ENCODE assay signal across 1 cellular context in the genomic region with DNA sequence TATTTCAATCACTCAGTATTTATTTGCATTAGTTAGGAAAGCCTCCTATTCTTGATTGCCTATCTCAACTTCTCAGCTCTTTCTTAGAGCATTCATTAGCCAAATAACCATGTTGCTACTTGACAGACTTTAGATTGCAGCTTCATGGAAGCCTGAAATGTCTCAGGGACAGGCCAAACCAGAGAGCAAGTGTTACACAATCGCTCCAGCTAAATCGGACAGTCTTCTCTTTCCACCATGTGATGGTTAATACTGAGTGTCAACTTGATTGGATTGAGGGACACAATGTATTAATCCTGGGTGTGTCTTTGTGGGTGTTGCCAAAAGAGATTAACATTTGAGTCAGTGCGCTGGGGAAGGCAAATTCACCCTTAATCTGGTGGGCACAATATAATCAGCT.
TF ChIP-seq lines count a peak whose summit lies in the region.

No MANE protein-coding gene starts in this region.

TF ChIP-seq in WTC11, 78 proteins besides CTCF, POLR2A, EP300 and RAD21 (continued from another document):
- TF ChIP-seq, protein P1, sequence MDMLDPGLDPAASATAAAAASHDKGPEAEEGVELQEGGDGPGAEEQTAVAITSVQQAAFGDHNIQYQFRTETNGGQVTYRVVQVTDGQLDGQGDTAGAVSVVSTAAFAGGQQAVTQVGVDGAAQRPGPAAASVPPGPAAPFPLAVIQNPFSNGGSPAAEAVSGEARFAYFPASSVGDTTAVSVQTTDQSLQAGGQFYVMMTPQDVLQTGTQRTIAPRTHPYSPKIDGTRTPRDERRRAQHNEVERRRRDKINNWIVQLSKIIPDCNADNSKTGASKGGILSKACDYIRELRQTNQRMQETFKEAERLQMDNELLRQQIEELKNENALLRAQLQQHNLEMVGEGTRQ (CRISPR knock-in tag; IDR thresholded peaks at IDR 0.05): no peak
